Comparison of ENCODE assay signal across 1 cellular context in genomic region chr4:3331511-3332394, GRCh38.
TF ChIP-seq lines count a peak whose summit lies in the region.

No MANE protein-coding gene starts in this region.

TF ChIP-seq in GM23338, 12 proteins besides CTCF, POLR2A, EP300 and RAD21 (continued from another document):
- TF ChIP-seq ZNF462 (CRISPR knock-in tag; IDR thresholded peaks at IDR 0.05) (no peak), REST (IDR thresholded peaks at IDR 0.05; ENCODE audit: unreplicated experiment) (no peak)
TF ChIP-seq in GM23338: peak in this region for 0.
